13 cellular contexts compared by ENCODE assay signal in the genomic region with DNA sequence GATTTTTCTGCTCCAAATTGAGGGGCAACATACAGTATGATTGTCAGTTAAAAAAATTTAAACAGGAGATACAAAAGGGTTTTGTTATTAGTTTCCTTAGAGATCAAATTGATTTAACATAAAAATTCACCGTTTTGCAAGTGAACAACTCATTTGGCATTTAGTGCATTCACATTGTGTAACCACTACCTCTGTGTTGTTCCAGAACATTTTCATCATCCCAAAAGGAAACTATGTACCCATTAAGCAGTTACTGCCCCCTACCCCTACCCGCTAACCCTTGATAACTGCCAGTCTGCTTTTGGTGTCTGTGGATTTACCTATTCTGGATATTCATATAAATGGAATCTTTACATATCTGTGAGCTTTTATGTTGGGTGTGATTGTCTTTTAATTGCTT. TPM values are rescaled to one million over a fixed set of nuclear protein-coding genes. Genes with fewer than 3 reads are reported as not detected.
DNase-seq lines count a peak whose midpoint lies in the region; ATAC-seq and TF ChIP-seq lines count a peak whose summit lies in the region.
"Had no signal": no experiment of that assay in that cellular context is flagged by ENCODE, and none has a peak within 500 bp of the region (broad histone marks: within the 10 kb centered on the region; RNA-seq: fewer than 3 reads in every experiment).

No MANE protein-coding gene starts in this region.

- POLR2A ChIA-PET in WTC11 (lab: Charles Lee), result no interaction called here

- H3K27ac ChIP-seq in skeletal muscle tissue (ENCODE audit: low read depth, low read length) (peak overlapping the region; percentile 81), body of pancreas (no peak overlapping the region)

- DNase-seq in GM03348 (ENCODE audit: low spot score) (peak; percentile 49), WTC11 (ENCODE audit: low spot score) (no peak), fibroblast of the aortic adventitia (ENCODE audit: low read depth) (peak; percentile 63), body of pancreas (no peak), NCI-H2227 treated with DMSO at 0.1 percent for 48 hours (lab: John Stamatoyannopoulos, UW) (no peak)
- DNase-seq: activated CD4-positive, alpha-beta T cell treated with anti-CD3 and anti-CD28 coated beads for 36 hours; activated naive CD8-positive, alpha-beta T cell treated with anti-CD3 and anti-CD28 coated beads, Interleukin-2, amount 10 ng/mL, durations not matched to agents 7 days and 5 days; cortex of kidney; MV-4-11; occipital lobe; SHP77 treated with DMSO at 0.1 percent for 48 hours had no signal

- H3K4me1 Mint-ChIP-seq in WTC11, result peaks cover 41% of the 10 kb centered on the region

- CTCF ChIA-PET in WTC11 (lab: Charles Lee), result no interaction called here

- H3K9me3 Mint-ChIP-seq in WTC11, result no peaks in the 10 kb centered on the region
- H3K9me3 Mint-ChIP-seq: activated naive CD8-positive, alpha-beta T cell treated with anti-CD3 and anti-CD28 coated beads, Interleukin-2, amount 10 ng/mL, durations not matched to agents 7 days and 5 days had no signal

- peaks cover 42 to 47% (median 43%) of the 10 kb centered on the region in 3 donors for H3K4me1 ChIP-seq in skeletal muscle tissue (ENCODE audit: control insufficient read depth in 3 of 3, insufficient read depth in 3 of 3, low read length in 3 of 3)
- H3K4me1 ChIP-seq in body of pancreas, result peaks cover 41% of the 10 kb centered on the region

- no peaks in the 10 kb centered on the region for H3K36me3 Mint-ChIP-seq in WTC11

- peak overlapping the region; percentile 19 for H3K4me3 Mint-ChIP-seq in WTC11
- H3K4me3 Mint-ChIP-seq: activated CD4-positive, alpha-beta T cell treated with anti-CD3 and anti-CD28 coated beads for 36 hours; activated naive CD8-positive, alpha-beta T cell treated with anti-CD3 and anti-CD28 coated beads, Interleukin-2, amount 10 ng/mL, durations not matched to agents 7 days and 5 days had no signal

- no peaks in the 10 kb centered on the region for H3K27me3 Mint-ChIP-seq in WTC11 (ENCODE audit: low read depth)
- H3K27me3 Mint-ChIP-seq: activated CD4-positive, alpha-beta T cell treated with anti-CD3 and anti-CD28 coated beads for 36 hours; activated naive CD8-positive, alpha-beta T cell treated with anti-CD3 and anti-CD28 coated beads, Interleukin-2, amount 10 ng/mL, durations not matched to agents 7 days and 5 days had no signal

- H3K9me3 ChIP-seq in skeletal muscle tissue (ENCODE audit: control insufficient read depth in 3 of 3, low read length in 3 of 3) (no peaks in the 10 kb centered on the region), body of pancreas (no peaks in the 10 kb centered on the region)

- TF ChIP-seq CTCF in WTC11 (IDR thresholded peaks at IDR 0.05), result no peak
- TF ChIP-seq CTCF in fibroblast of the aortic adventitia (IDR thresholded peaks at IDR 0.05; ENCODE audit: insufficient read depth, low read length), result no peak
- TF ChIP-seq CTCF in body of pancreas (IDR thresholded peaks at IDR 0.05), result no peak

- no peak for TF ChIP-seq POLR2A in body of pancreas (IDR thresholded peaks at IDR 0.05)

- H3K9ac ChIP-seq in skeletal muscle tissue (ENCODE audit: low read depth in 1 of 3, low read length in 3 of 3), result no peak overlapping the region

- 65 to 77% methylated on average over 2 of the region's 2 CpGs for WGBS in body of pancreas, 2 donors

- H3K36me3 ChIP-seq in skeletal muscle tissue (ENCODE audit: control insufficient read depth in 3 of 3, insufficient read depth in 3 of 3, low read length in 3 of 3), result peaks cover 0 to 2% (median 0%) of the 10 kb centered on the region in 3 donors
- H3K36me3 ChIP-seq in body of pancreas (replicated peaks in 1 of 2; ENCODE audit: insufficient read depth in 1 of 2, low read depth in 2 of 2), result no peaks in the 10 kb centered on the region

- no peak overlapping the region for H3K4me3 ChIP-seq in fibroblast of the aortic adventitia (ENCODE audit: low read depth, low read length)
- H3K4me3 ChIP-seq in skeletal muscle tissue (ENCODE audit: low read length in 3 of 3), result no peak overlapping the region
- H3K4me3 ChIP-seq in body of pancreas, result no peak overlapping the region

- ATAC-seq in WTC11, result no peak
- no peak for ATAC-seq in HG02798 (IDR thresholded peaks at IDR 0.05; ENCODE audit: poor library complexity, unreplicated experiment)
- no peak for ATAC-seq in body of pancreas
- ATAC-seq: activated CD4-positive, alpha-beta T cell treated with anti-CD3 and anti-CD28 coated beads for 36 hours had no signal

- intact Hi-C loops in body of pancreas (cut with DNase I), result no loop called here

- 0 out of 2 replicates have a peak overlapping the region, but pooled peaks have one; percentile 43 for H3K27ac Mint-ChIP-seq in WTC11
- H3K27ac Mint-ChIP-seq: activated CD4-positive, alpha-beta T cell treated with anti-CD3 and anti-CD28 coated beads for 36 hours; activated naive CD8-positive, alpha-beta T cell treated with anti-CD3 and anti-CD28 coated beads, Interleukin-2, amount 10 ng/mL, durations not matched to agents 7 days and 5 days had no signal

- no peaks in the 10 kb centered on the region for H3K27me3 ChIP-seq in skeletal muscle tissue (ENCODE audit: control insufficient read depth in 3 of 3, insufficient read depth in 3 of 3, low read length in 3 of 3)
- H3K27me3 ChIP-seq in body of pancreas, result no peaks in the 10 kb centered on the region

TF ChIP-seq in WTC11, 78 proteins besides CTCF, POLR2A, EP300 and RAD21 (continues in another document):
- TF ChIP-seq TCF7 (CRISPR knock-in tag; IDR thresholded peaks at IDR 0.05; ENCODE audit: low read depth) (no peak), ESRRA (CRISPR knock-in tag; IDR thresholded peaks at IDR 0.05; ENCODE audit: borderline replicate concordance) (no peak), ETV6 (CRISPR knock-in tag; IDR thresholded peaks at IDR 0.05) (no peak), ZNF423 (CRISPR knock-in tag; IDR thresholded peaks at IDR 0.05) (no peak), IRF2 (CRISPR knock-in tag; IDR thresholded peaks at IDR 0.05; ENCODE audit: borderline replicate concordance, low read depth) (no peak), SP1 (CRISPR knock-in tag; conservative IDR thresholded peaks at IDR 0.05) (no peak), FOXK1 (CRISPR knock-in tag; IDR thresholded peaks at IDR 0.05) (no peak), ZNF232 (CRISPR knock-in tag; IDR thresholded peaks at IDR 0.05) (no peak), EMX1 (CRISPR knock-in tag; IDR thresholded peaks at IDR 0.05) (no peak), FOXP1 (CRISPR knock-in tag; IDR thresholded peaks at IDR 0.05; ENCODE audit: borderline replicate concordance) (no peak)
- TF ChIP-seq, protein P1, sequence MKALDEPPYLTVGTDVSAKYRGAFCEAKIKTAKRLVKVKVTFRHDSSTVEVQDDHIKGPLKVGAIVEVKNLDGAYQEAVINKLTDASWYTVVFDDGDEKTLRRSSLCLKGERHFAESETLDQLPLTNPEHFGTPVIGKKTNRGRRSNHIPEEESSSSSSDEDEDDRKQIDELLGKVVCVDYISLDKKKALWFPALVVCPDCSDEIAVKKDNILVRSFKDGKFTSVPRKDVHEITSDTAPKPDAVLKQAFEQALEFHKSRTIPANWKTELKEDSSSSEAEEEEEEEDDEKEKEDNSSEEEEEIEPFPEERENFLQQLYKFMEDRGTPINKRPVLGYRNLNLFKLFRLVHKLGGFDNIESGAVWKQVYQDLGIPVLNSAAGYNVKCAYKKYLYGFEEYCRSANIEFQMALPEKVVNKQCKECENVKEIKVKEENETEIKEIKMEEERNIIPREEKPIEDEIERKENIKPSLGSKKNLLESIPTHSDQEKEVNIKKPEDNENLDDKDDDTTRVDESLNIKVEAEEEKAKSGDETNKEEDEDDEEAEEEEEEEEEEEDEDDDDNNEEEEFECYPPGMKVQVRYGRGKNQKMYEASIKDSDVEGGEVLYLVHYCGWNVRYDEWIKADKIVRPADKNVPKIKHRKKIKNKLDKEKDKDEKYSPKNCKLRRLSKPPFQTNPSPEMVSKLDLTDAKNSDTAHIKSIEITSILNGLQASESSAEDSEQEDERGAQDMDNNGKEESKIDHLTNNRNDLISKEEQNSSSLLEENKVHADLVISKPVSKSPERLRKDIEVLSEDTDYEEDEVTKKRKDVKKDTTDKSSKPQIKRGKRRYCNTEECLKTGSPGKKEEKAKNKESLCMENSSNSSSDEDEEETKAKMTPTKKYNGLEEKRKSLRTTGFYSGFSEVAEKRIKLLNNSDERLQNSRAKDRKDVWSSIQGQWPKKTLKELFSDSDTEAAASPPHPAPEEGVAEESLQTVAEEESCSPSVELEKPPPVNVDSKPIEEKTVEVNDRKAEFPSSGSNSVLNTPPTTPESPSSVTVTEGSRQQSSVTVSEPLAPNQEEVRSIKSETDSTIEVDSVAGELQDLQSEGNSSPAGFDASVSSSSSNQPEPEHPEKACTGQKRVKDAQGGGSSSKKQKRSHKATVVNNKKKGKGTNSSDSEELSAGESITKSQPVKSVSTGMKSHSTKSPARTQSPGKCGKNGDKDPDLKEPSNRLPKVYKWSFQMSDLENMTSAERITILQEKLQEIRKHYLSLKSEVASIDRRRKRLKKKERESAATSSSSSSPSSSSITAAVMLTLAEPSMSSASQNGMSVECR (CRISPR knock-in tag; IDR thresholded peaks at IDR 0.05; ENCODE audit: borderline replicate concordance), result no peak
- TF ChIP-seq, protein P2, sequence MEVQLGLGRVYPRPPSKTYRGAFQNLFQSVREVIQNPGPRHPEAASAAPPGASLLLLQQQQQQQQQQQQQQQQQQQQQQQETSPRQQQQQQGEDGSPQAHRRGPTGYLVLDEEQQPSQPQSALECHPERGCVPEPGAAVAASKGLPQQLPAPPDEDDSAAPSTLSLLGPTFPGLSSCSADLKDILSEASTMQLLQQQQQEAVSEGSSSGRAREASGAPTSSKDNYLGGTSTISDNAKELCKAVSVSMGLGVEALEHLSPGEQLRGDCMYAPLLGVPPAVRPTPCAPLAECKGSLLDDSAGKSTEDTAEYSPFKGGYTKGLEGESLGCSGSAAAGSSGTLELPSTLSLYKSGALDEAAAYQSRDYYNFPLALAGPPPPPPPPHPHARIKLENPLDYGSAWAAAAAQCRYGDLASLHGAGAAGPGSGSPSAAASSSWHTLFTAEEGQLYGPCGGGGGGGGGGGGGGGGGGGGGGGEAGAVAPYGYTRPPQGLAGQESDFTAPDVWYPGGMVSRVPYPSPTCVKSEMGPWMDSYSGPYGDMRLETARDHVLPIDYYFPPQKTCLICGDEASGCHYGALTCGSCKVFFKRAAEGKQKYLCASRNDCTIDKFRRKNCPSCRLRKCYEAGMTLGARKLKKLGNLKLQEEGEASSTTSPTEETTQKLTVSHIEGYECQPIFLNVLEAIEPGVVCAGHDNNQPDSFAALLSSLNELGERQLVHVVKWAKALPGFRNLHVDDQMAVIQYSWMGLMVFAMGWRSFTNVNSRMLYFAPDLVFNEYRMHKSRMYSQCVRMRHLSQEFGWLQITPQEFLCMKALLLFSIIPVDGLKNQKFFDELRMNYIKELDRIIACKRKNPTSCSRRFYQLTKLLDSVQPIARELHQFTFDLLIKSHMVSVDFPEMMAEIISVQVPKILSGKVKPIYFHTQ (CRISPR knock-in tag; IDR thresholded peaks at IDR 0.05), result no peak

RNA-seq across cellular contexts. Expression of a gene that starts 3.1 kb away (rescaled TPM):
- total RNA-seq in WTC11 (2021) (13.9 to 15.9 TPM (median 15.3 TPM) in 3 replicates), fibroblast of the aortic adventitia (ENCODE audit: low replicate concordance) (19.6 and 22.3 TPM in 2 replicates), skeletal muscle tissue (36.5 TPM), body of pancreas (10 to 100 TPM; 12.2 to 21.1 TPM)

Comparison
In these comparisons a context has a peak if more than half of its experiments do, and no peak if none do; other contexts are left out.
1. DNase-seq: peak in GM03348 (single experiment) and fibroblast of the aortic adventitia (single experiment); none in WTC11 (single experiment), body of pancreas (0 of 4) and NCI-H2227 treated with DMSO at 0.1 percent for 48 hours (single experiment).